ENCODE assay signal across 1 cellular context in the genomic region with DNA sequence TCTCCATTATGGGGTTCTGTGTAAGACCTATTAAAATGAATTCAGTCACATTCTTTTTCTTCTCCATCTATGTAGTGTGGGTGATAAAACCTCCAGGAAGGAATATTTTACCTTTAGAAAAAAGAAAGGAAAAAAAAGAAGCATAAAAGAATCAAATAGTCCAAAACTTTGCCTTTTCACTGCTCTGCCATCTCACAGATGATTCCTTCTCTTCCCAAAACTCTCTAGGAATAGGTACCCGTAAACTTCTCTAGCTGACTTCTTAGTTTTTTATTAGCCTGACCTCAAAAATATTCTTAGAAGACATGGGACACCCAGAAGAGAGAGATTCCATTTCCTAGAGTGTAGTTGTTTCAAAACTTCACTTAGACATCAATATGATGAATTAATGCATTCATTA.
FAIRE-seq lines count a peak whose summit lies in the region.

OR4C12 (minus strand) TSS at position 101 of the 400 bp plus-strand sequence; CDS start at position 67, 34 bp downstream.

- peak; percentile 5 for FAIRE-seq in colon (lab: Jason Lieb, UNC)
